ENCODE assay signal across 1 cellular context in the genomic region with DNA sequence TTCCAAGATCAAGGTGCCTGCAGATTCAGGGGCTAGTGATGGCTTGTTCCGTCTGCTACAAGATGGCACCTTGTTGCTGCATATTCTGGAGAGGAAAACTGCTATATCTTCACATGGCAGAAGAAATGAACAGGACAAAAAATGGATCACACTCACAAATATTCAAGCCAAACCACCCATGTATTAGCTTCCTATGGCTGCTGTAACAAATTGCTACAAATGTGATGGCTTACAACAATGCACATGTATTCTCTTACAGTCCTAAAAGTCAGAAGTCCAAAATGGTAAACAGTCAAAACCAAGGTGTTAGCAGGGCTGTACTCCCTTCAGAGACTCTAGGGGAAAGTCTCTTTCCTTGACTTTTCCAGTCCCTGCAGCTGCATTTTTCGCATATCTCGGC.
TF ChIP-seq lines count a peak whose summit lies in the region.

No MANE protein-coding gene starts in this region.

TF ChIP-seq in HepG2, 621 proteins besides CTCF, POLR2A, EP300 and RAD21:
- TF ChIP-seq ZNF598 (CRISPR knock-in tag; IDR thresholded peaks at IDR 0.05; ENCODE audit: borderline replicate concordance) (no peak), ZNF12 (CRISPR knock-in tag; IDR thresholded peaks at IDR 0.05) (peak; percentile 95)
